14 cellular contexts compared by ENCODE assay signal in genomic region chr13:33445476-33445875, GRCh38.
A peak's percentile ranks its signal among the peaks of the same experiment; 100 is the strongest.
DNase-seq lines count a peak whose midpoint lies in the region; ATAC-seq and TF ChIP-seq lines count a peak whose summit lies in the region.
"Had no signal": no experiment of that assay in that cellular context is flagged by ENCODE, and none has a peak within 500 bp of the region (broad histone marks: within the 10 kb centered on the region; RNA-seq: fewer than 3 reads in every experiment).

No MANE protein-coding gene starts in this region.

- TF ChIP-seq CTCF in 22Rv1 (IDR thresholded peaks at IDR 0.05) (no peak), PC-3 (conservative IDR thresholded peaks at IDR 0.05; ENCODE audit: low read depth, low read length) (no peak), SK-N-SH (IDR thresholded peaks at IDR 0.05) (no peak), adrenal gland (IDR thresholded peaks at IDR 0.05) (no peak)

- no peak for TF ChIP-seq RAD21 in SK-N-SH (IDR thresholded peaks at IDR 0.05; ENCODE audit: low read length)

- no peaks in the 10 kb centered on the region for H3K36me3 ChIP-seq in PC-3 (ENCODE audit: low read depth, low read length)
- H3K36me3 ChIP-seq in SK-N-SH (replicated peaks in 1 of 2; ENCODE audit: control insufficient read depth in 1 of 2, insufficient read depth in 2 of 2, low read length in 1 of 2) = no peaks in the 10 kb centered on the region
- no peaks in the 10 kb centered on the region for H3K36me3 ChIP-seq in adrenal gland (replicated peaks in 1 of 2)
- H3K36me3 ChIP-seq: SJSA1 had no signal

- H3K27ac ChIP-seq in 22Rv1 (peak overlapping the region; percentile 66), PC-3 (ENCODE audit: low read length) (peak overlapping the region; percentile 64), SK-N-SH (ENCODE audit: low read depth in 2 of 2, low read length in 1 of 2) (no peak overlapping the region), adrenal gland (no peak overlapping the region)
- H3K27ac ChIP-seq: SJSA1 had no signal

- peaks cover 31% of the 10 kb centered on the region for H3K4me1 ChIP-seq in PC-3 (ENCODE audit: insufficient read depth, low read length)
- peaks cover 0 to 5% of the 10 kb centered on the region in 2 experiments; a peak in 2 of 4 replicates for H3K4me1 ChIP-seq in SK-N-SH (ENCODE audit: control insufficient read depth in 1 of 2, insufficient read depth in 2 of 2, low read depth in 1 of 2, low read length in 1 of 2)
- H3K4me1 ChIP-seq in adrenal gland (replicated peaks in 1 of 2) = no peaks in the 10 kb centered on the region

- DNase-seq in NCI-H146 (lab: John Stamatoyannopoulos, UW) (peak; percentile 67), PC-3 (peak; percentile 60), left colon (no peak), SK-N-SH (no peak), kidney glomerular epithelial cell (lab: John Stamatoyannopoulos, UW) (no peak), adrenal gland (no peak)
- DNase-seq: C1 segment of cervical spinal cord; CD8-positive, alpha-beta memory T cell; DMS79 treated with DMSO at 0.1 percent for 48 hours; NCI-H187 treated with DMSO at 0.1 percent for 48 hours; NCI-H774; SW 1271 had no signal

- TF ChIP-seq POLR2A in adrenal gland (IDR thresholded peaks at IDR 0.05) = no peak

- H2AFZ ChIP-seq in PC-3 (ENCODE audit: low read length) = no peak overlapping the region
- no peak overlapping the region for H2AFZ ChIP-seq in SK-N-SH (ENCODE audit: low read depth)

- H3K9me2 ChIP-seq in PC-3 (replicated peaks; ENCODE audit: low read length) = no peaks in the 10 kb centered on the region
- H3K9me2 ChIP-seq in SK-N-SH = no peaks in the 10 kb centered on the region

- TF ChIP-seq EP300 in SK-N-SH (IDR thresholded peaks at IDR 0.05; ENCODE audit: borderline replicate concordance in 1 of 2, low read depth in 1 of 2, low read length in 1 of 2) = no peak

- no peaks in the 10 kb centered on the region for H3K9me3 ChIP-seq in PC-3 (ENCODE audit: low read length)
- no peaks in the 10 kb centered on the region; the same call in 1 of the 2 replicates for H3K9me3 ChIP-seq in SK-N-SH
- no peaks in the 10 kb centered on the region for H3K9me3 ChIP-seq in adrenal gland (replicated peaks in 1 of 3)
- H3K9me3 ChIP-seq: SJSA1 had no signal

- intact Hi-C loops in PC-3 (cut with micrococcal nuclease) = loop anchor here (10.0 kb wide), 2 partner anchors 91 to 161 kb away; partner anchors contain the start of gene STARD13
- intact Hi-C loops in left colon (cut with DNase I, micrococcal nuclease) = no loop called here
- intact Hi-C loops in adrenal gland (cut with DNase I) = no loop called here

- POLR2A ChIA-PET in PC-3 (lab: Charles Lee; ENCODE audit: unreplicated experiment) (no interaction called here), SK-N-SH (lab: Yijun Ruan, JAX) (no interaction called here)

- peak overlapping the region; percentile 40; the same call in 1 of the 2 replicates for H3K4me2 ChIP-seq in PC-3 (ENCODE audit: low read length)
- no peak overlapping the region for H3K4me2 ChIP-seq in SK-N-SH

- H3K9ac ChIP-seq in PC-3 (ENCODE audit: low read length) = peak overlapping the region; percentile 20; the same call in 1 of the 2 replicates
- no peak overlapping the region for H3K9ac ChIP-seq in SK-N-SH

- H3K4me3 ChIP-seq in PC-3 (ENCODE audit: low read length) = no peak overlapping the region
- H3K4me3 ChIP-seq in SK-N-SH (ENCODE audit: low read depth in 2 of 2, low read length in 1 of 2) = no peak overlapping the region
- H3K4me3 ChIP-seq in adrenal gland = no peak overlapping the region
- H3K4me3 ChIP-seq: SJSA1 had no signal

- WGBS in SK-N-SH (ENCODE audit: low lambda C conversion rate) = 89% methylated on average over 4 of the region's 4 CpGs
- 72 to 92% (median 83%) methylated on average over 4 of the region's 4 CpGs for WGBS in adrenal gland, 4 donors

- ATAC-seq in PC-3 = no peak
- ATAC-seq in left colon = peak; percentile 40

- H3K79me2 ChIP-seq in PC-3 (ENCODE audit: low read length) (no peaks in the 10 kb centered on the region), SK-N-SH (ENCODE audit: insufficient read depth) (no peaks in the 10 kb centered on the region)

- H4K20me1 ChIP-seq in PC-3 (ENCODE audit: low read length) = no peaks in the 10 kb centered on the region
- H4K20me1 ChIP-seq in SK-N-SH (ENCODE audit: insufficient read depth) = no peaks in the 10 kb centered on the region

- no TSS peak for BruUV-seq in PC-3 (replicated peaks; lab: Mats Ljungman, UMichigan)

- H3F3A ChIP-seq in PC-3 (ENCODE audit: low read length, unreplicated experiment) = no peaks in the 10 kb centered on the region
- no peaks in the 10 kb centered on the region for H3F3A ChIP-seq in SK-N-SH (replicated peaks; ENCODE audit: insufficient read depth)

- CTCF ChIA-PET in PC-3 (lab: Charles Lee) (no interaction called here), SK-N-SH (lab: Yijun Ruan, JAX) (no interaction called here)

- H3K27me3 ChIP-seq in PC-3 (ENCODE audit: low read length) = no peaks in the 10 kb centered on the region
- H3K27me3 ChIP-seq in SK-N-SH (ENCODE audit: insufficient read depth) = no peaks in the 10 kb centered on the region
- no peaks in the 10 kb centered on the region for H3K27me3 ChIP-seq in adrenal gland
- H3K27me3 ChIP-seq: SJSA1 had no signal

TF ChIP-seq in SK-N-SH, 30 proteins besides CTCF, POLR2A, EP300 and RAD21:
- TF ChIP-seq EZH2phosphoT487 (IDR thresholded peaks at IDR 0.05; ENCODE audit: borderline replicate concordance, low read depth) (no peak), JUND (IDR thresholded peaks at IDR 0.05) (no peak), YY1 (IDR thresholded peaks at IDR 0.05; ENCODE audit: low read depth) (no peak), IRF3 (IDR thresholded peaks at IDR 0.05; ENCODE audit: low read depth, low read length) (no peak), FOSL2 (IDR thresholded peaks at IDR 0.05; ENCODE audit: borderline replicate concordance, low read depth) (no peak), TEAD4 (IDR thresholded peaks at IDR 0.05; ENCODE audit: borderline replicate concordance, insufficient read depth) (no peak), MEF2A (IDR thresholded peaks at IDR 0.05; ENCODE audit: borderline replicate concordance, low read depth) (no peak), MXI1 (IDR thresholded peaks at IDR 0.05; ENCODE audit: low read depth, low read length) (no peak), POLR2AphosphoS5 (IDR thresholded peaks at IDR 0.05; ENCODE audit: low read depth, low read length) (no peak)

Comparison
In these comparisons a context has a peak if more than half of its experiments do, and no peak if none do; other contexts are left out.
1. H3K27ac ChIP-seq: peak in 22Rv1 (single experiment) and PC-3 (single experiment); none in SK-N-SH (0 of 2) and adrenal gland (0 of 5).
2. DNase-seq: peak in NCI-H146 (single experiment) and PC-3 (single experiment); none in left colon (0 of 2), SK-N-SH (single experiment), kidney glomerular epithelial cell (single experiment) and adrenal gland (0 of 7).